ENCODE assay signal across 25 cellular contexts in genomic region chr10:78772986-78773530, GRCh38.
A peak's percentile ranks its signal among the peaks of the same experiment; 100 is the strongest.
DNase-seq lines count a peak whose midpoint lies in the region; ATAC-seq and TF ChIP-seq lines count a peak whose summit lies in the region.
"Had no signal": no experiment of that assay in that cellular context is flagged by ENCODE, and none has a peak within 500 bp of the region (broad histone marks: within the 10 kb centered on the region; RNA-seq: fewer than 3 reads in every experiment).

No MANE protein-coding gene starts in this region.

- H3K27me3 Mint-ChIP-seq in activated T-cell treated with anti-CD3 and anti-CD28 coated beads, Interleukin-2, amount 50 U/mL, for 24 hours, result no peaks in the 10 kb centered on the region
- peaks cover 0 to 33% of the 10 kb centered on the region in 2 donors for H3K27me3 Mint-ChIP-seq in effector memory CD8-positive, alpha-beta T cell
- H3K27me3 Mint-ChIP-seq: CD4-positive, CD25-positive, alpha-beta regulatory T cell had no signal

- intact Hi-C loops in vagina (cut with DNase I), result no loop called here

- H3K4me3 ChIP-seq in trophoblast cell (ENCODE audit: low read depth, low read length) (no peak overlapping the region), vagina (no peak overlapping the region)
- H3K4me3 ChIP-seq: BLaER1, GM23248, K562 had no signal

- no peak overlapping the region for H3K18ac ChIP-seq in trophoblast cell (ENCODE audit: low read length)

- H4K91ac ChIP-seq in trophoblast cell (ENCODE audit: low read depth, low read length), result peak overlapping the region; percentile 2

- no peak overlapping the region for H3K23ac ChIP-seq in trophoblast cell (ENCODE audit: low read length)

- no peak overlapping the region for H3K27ac ChIP-seq in trophoblast cell (ENCODE audit: low read depth, low read length)
- H3K27ac ChIP-seq in vagina, result peak overlapping the region; percentile 69
- H3K27ac ChIP-seq: BLaER1, GM23248, RWPE1 had no signal

- no peak for TF ChIP-seq CTCF in vagina (IDR thresholded peaks at IDR 0.05)

- H3K27me3 ChIP-seq in trophoblast cell (ENCODE audit: insufficient read depth, low read length), result no peaks in the 10 kb centered on the region
- no peaks in the 10 kb centered on the region for H3K27me3 ChIP-seq in vagina
- H3K27me3 ChIP-seq: BLaER1 had no signal

- no peak overlapping the region for H2AFZ ChIP-seq in trophoblast cell (ENCODE audit: insufficient read depth, low read length, poor library complexity)
- H2AFZ ChIP-seq: GM23248 had no signal

- H3K9me3 ChIP-seq in trophoblast cell (ENCODE audit: insufficient read depth, low read depth, low read length) (no peaks in the 10 kb centered on the region), vagina (no peaks in the 10 kb centered on the region)
- H3K9me3 ChIP-seq: BLaER1 had no signal

- no peaks in the 10 kb centered on the region for H3K36me3 Mint-ChIP-seq in activated T-cell treated with anti-CD3 and anti-CD28 coated beads, Interleukin-2, amount 50 U/mL, for 24 hours (ENCODE audit: low read depth)
- no peaks in the 10 kb centered on the region for H3K36me3 Mint-ChIP-seq in effector memory CD8-positive, alpha-beta T cell (ENCODE audit: insufficient read depth)
- H3K36me3 Mint-ChIP-seq: CD4-positive, CD25-positive, alpha-beta regulatory T cell had no signal

- no peak overlapping the region for H3K27ac Mint-ChIP-seq in activated T-cell treated with anti-CD3 and anti-CD28 coated beads, Interleukin-2, amount 50 U/mL, for 24 hours
- no peak overlapping the region for H3K27ac Mint-ChIP-seq in effector memory CD8-positive, alpha-beta T cell
- H3K27ac Mint-ChIP-seq: CD4-positive, CD25-positive, alpha-beta regulatory T cell; H9 had no signal

- no peak overlapping the region for H2BK5ac ChIP-seq in trophoblast cell (ENCODE audit: low read depth, low read length, poor library complexity)

- no peak overlapping the region for H3K4ac ChIP-seq in trophoblast cell (ENCODE audit: low read depth, low read length)

- H3K4me3 Mint-ChIP-seq in activated T-cell treated with anti-CD3 and anti-CD28 coated beads, Interleukin-2, amount 50 U/mL, for 24 hours, result no peak overlapping the region
- H3K4me3 Mint-ChIP-seq in effector memory CD8-positive, alpha-beta T cell, result no peak overlapping the region
- H3K4me3 Mint-ChIP-seq: CD4-positive, CD25-positive, alpha-beta regulatory T cell; H9 had no signal

- H3K14ac ChIP-seq in trophoblast cell (ENCODE audit: low read length), result no peak overlapping the region

- H3K36me3 ChIP-seq in trophoblast cell (ENCODE audit: control insufficient read depth in 1 of 2, insufficient read depth in 2 of 2, low read length in 2 of 2), result no peaks in the 10 kb centered on the region
- no peaks in the 10 kb centered on the region for H3K36me3 ChIP-seq in vagina
- H3K36me3 ChIP-seq: BLaER1 had no signal

- H3K4me1 ChIP-seq in trophoblast cell (ENCODE audit: control insufficient read depth in 1 of 2, insufficient read depth in 2 of 2, low read length in 2 of 2) (peaks cover 27 to 38% of the 10 kb centered on the region in 2 experiments), vagina (peaks cover 37% of the 10 kb centered on the region)
- H3K4me1 ChIP-seq: BLaER1 had no signal

- H4K12ac ChIP-seq in trophoblast cell (ENCODE audit: low read depth, low read length), result no peak overlapping the region

- peak overlapping the region; percentile 0 for H2BK120ac ChIP-seq in trophoblast cell (ENCODE audit: insufficient read depth, low read length, poor library complexity)

- DNase-seq in activated T-cell treated with anti-CD3 and anti-CD28 coated beads, Interleukin-2, amount 50 U/mL, for 24 hours, result peak; percentile 3
- DNase-seq in activated T-cell treated with anti-CD3 and anti-CD28 coated beads, Interleukin-2, amount 50 U/mL, for 48 hours, result no peak
- DNase-seq in mesenteric fat pad (ENCODE audit: low spot score) (peak; percentile 64), trophoblast cell (no peak), vagina (ENCODE audit: extremely low spot score in 2 of 2) (no peak)
- DNase-seq in effector memory CD8-positive, alpha-beta T cell, result no peak
- no peak for DNase-seq in activated naive CD4-positive, alpha-beta T cell treated with Interleukin-2 at 50 U/mL for 16 hours
- DNase-seq in activated CD4-positive, alpha-beta T cell treated with anti-CD3 and anti-CD28 coated beads, Interleukin-2, amount 50 U/mL, for 48 hours, result no peak
- DNase-seq: CD4-positive, CD25-positive, alpha-beta regulatory T cell; DMS153; GM23248; H9; Kasumi-1; NCI-H1105; NCI-H146; NCI-H1930; NCI-H2107; NCI-H446; NCI-H526; NCI-H82; SHP77 treated with DMSO at 0.1 percent for 48 hours had no signal

- ATAC-seq in effector memory CD8-positive, alpha-beta T cell (replicated peaks), result no peak
- ATAC-seq: HepG2 had no signal

- peaks cover 8% of the 10 kb centered on the region for H3K79me2 ChIP-seq in trophoblast cell (ENCODE audit: control insufficient read depth, insufficient read depth, low read length, poor library complexity)

- H3K9me3 Mint-ChIP-seq in activated T-cell treated with anti-CD3 and anti-CD28 coated beads, Interleukin-2, amount 50 U/mL, for 24 hours, result no peaks in the 10 kb centered on the region
- H3K9me3 Mint-ChIP-seq in effector memory CD8-positive, alpha-beta T cell, result no peaks in the 10 kb centered on the region
- H3K9me3 Mint-ChIP-seq: CD4-positive, CD25-positive, alpha-beta regulatory T cell; H9 had no signal

- no peak for TF ChIP-seq POLR2A in vagina (IDR thresholded peaks at IDR 0.05)

- H3K79me1 ChIP-seq in trophoblast cell (ENCODE audit: low read length), result peaks cover 27% of the 10 kb centered on the region

- H2AK5ac ChIP-seq in trophoblast cell (ENCODE audit: low read length), result peak overlapping the region; percentile 49

- no peak overlapping the region for H3K9ac ChIP-seq in trophoblast cell (ENCODE audit: low read length)
- H3K9ac ChIP-seq: BLaER1, GM23248 had no signal

- no CpG with 5 or more reads among the region's 12 CpGs for WGBS in trophoblast cell (ENCODE audit: extremely low coverage, insufficient coverage, insufficient read length)

- H3K4me2 ChIP-seq in trophoblast cell (ENCODE audit: low read length), result no peak overlapping the region
- H3K4me2 ChIP-seq: BLaER1 had no signal

- no peak overlapping the region for H2BK12ac ChIP-seq in trophoblast cell (ENCODE audit: low read length)

- no peaks in the 10 kb centered on the region for H3K4me1 Mint-ChIP-seq in activated T-cell treated with anti-CD3 and anti-CD28 coated beads, Interleukin-2, amount 50 U/mL, for 24 hours (ENCODE audit: low read depth)
- no peaks in the 10 kb centered on the region for H3K4me1 Mint-ChIP-seq in effector memory CD8-positive, alpha-beta T cell (ENCODE audit: low read depth in 2 of 2)

- H4K8ac ChIP-seq in trophoblast cell (ENCODE audit: low read depth, low read length), result no peak overlapping the region

Comparison
In these comparisons a context has a peak if more than half of its experiments do, and no peak if none do; other contexts are left out.
1. DNase-seq: peak in activated T-cell treated with anti-CD3 and anti-CD28 coated beads, Interleukin-2, amount 50 U/mL, for 24 hours (single experiment) and mesenteric fat pad (single experiment); none in activated T-cell treated with anti-CD3 and anti-CD28 coated beads, Interleukin-2, amount 50 U/mL, for 48 hours (0 of 2), trophoblast cell (0 of 2), vagina (0 of 2), effector memory CD8-positive, alpha-beta T cell (0 of 3), activated naive CD4-positive, alpha-beta T cell treated with Interleukin-2 at 50 U/mL for 16 hours (single experiment) and activated CD4-positive, alpha-beta T cell treated with anti-CD3 and anti-CD28 coated beads, Interleukin-2, amount 50 U/mL, for 48 hours (0 of 2).